In genomic region chr9:127208416-127208815, GRCh38 we compare ENCODE assay signal across 31 cellular contexts.
"Had no signal": no experiment of that assay in that cellular context is flagged by ENCODE, and none has a peak within 500 bp of the region (broad histone marks: within the 10 kb centered on the region; RNA-seq: fewer than 3 reads in every experiment).

No MANE protein-coding gene starts in this region.

- H3K27me3 Mint-ChIP-seq: activated B cell treated with CpG ODN at 0.5 μM for 24 hours; activated CD8-positive, alpha-beta T cell treated with anti-CD3 and anti-CD28 coated beads for 36 hours had no signal

- H3K27ac Mint-ChIP-seq: activated B cell treated with CpG ODN at 0.5 μM for 24 hours; activated CD8-positive, alpha-beta T cell treated with anti-CD3 and anti-CD28 coated beads for 36 hours; activated naive CD4-positive, alpha-beta T cell treated with anti-CD3 and anti-CD28 coated beads for 36 hours; activated naive CD4-positive, alpha-beta T cell treated with anti-CD3 and anti-CD28 coated beads, Interleukin-2, amount 50 U/mL, for 24 hours; activated naive CD8-positive, alpha-beta T cell treated with anti-CD3 and anti-CD28 coated beads for 36 hours; activated naive CD8-positive, alpha-beta T cell treated with anti-CD3 and anti-CD28 coated beads, Interleukin-2, amount 50 U/mL, for 24 hours; activated T-helper 1 cell treated with anti-CD3 and anti-CD28 coated beads, Interleukin-12 subunit alpha, Interleukin-12 subunit beta, Interleukin-2, Interleukin-4 antibody, amounts not matched to agents 30 ng/mL and 10 ng/mL and 1 ng/mL, durations not matched to agents 14 hours and 24 hours and 36 hours; activated T-helper 2 cell treated with anti-CD3 and anti-CD28 coated beads, Interferon-gamma antibody, Interleukin-2, Interleukin-4, amounts not matched to agents 10 μg/mL and 5 μg/mL and 100 μg/mL, durations not matched to agents 14 hours and 24 hours and 36 hours; T-helper 17 cell; T-helper 2 cell treated with Interferon-gamma antibody and Interleukin-4, amounts not matched to agents 5 μg/mL and 100 μg/mL, for 36 hours had no signal

- H3K4me1 ChIP-seq: adrenal gland, body of pancreas, colonic mucosa had no signal

- H3K9me3 Mint-ChIP-seq: activated B cell treated with CpG ODN at 0.5 μM for 24 hours; activated CD8-positive, alpha-beta T cell treated with anti-CD3 and anti-CD28 coated beads for 36 hours; activated naive CD4-positive, alpha-beta T cell treated with anti-CD3 and anti-CD28 coated beads for 36 hours; activated naive CD4-positive, alpha-beta T cell treated with anti-CD3 and anti-CD28 coated beads, Interleukin-2, amount 50 U/mL, for 24 hours; activated naive CD8-positive, alpha-beta T cell treated with anti-CD3 and anti-CD28 coated beads for 36 hours; activated naive CD8-positive, alpha-beta T cell treated with anti-CD3 and anti-CD28 coated beads, Interleukin-2, amount 50 U/mL, for 24 hours; activated T-helper 1 cell treated with anti-CD3 and anti-CD28 coated beads, Interleukin-12 subunit alpha, Interleukin-12 subunit beta, Interleukin-2, Interleukin-4 antibody, amounts not matched to agents 30 ng/mL and 10 ng/mL and 1 ng/mL, durations not matched to agents 14 hours and 24 hours and 36 hours; activated T-helper 2 cell treated with anti-CD3 and anti-CD28 coated beads, Interferon-gamma antibody, Interleukin-2, Interleukin-4, amounts not matched to agents 10 μg/mL and 5 μg/mL and 100 μg/mL, durations not matched to agents 14 hours and 24 hours and 36 hours; T-helper 2 cell treated with Interferon-gamma antibody and Interleukin-4, amounts not matched to agents 5 μg/mL and 100 μg/mL, for 36 hours had no signal

- H3K4me3 Mint-ChIP-seq: activated B cell treated with CpG ODN at 0.5 μM for 24 hours; activated CD8-positive, alpha-beta T cell treated with anti-CD3 and anti-CD28 coated beads for 36 hours; activated naive CD4-positive, alpha-beta T cell treated with anti-CD3 and anti-CD28 coated beads for 36 hours; activated naive CD4-positive, alpha-beta T cell treated with anti-CD3 and anti-CD28 coated beads, Interleukin-2, amount 50 U/mL, for 24 hours; activated naive CD8-positive, alpha-beta T cell treated with anti-CD3 and anti-CD28 coated beads for 36 hours; activated naive CD8-positive, alpha-beta T cell treated with anti-CD3 and anti-CD28 coated beads, Interleukin-2, amount 50 U/mL, for 24 hours; activated T-helper 1 cell treated with anti-CD3 and anti-CD28 coated beads, Interleukin-12 subunit alpha, Interleukin-12 subunit beta, Interleukin-2, Interleukin-4 antibody, amounts not matched to agents 30 ng/mL and 10 ng/mL and 1 ng/mL, durations not matched to agents 14 hours and 24 hours and 36 hours; T-helper 17 cell; T-helper 2 cell treated with Interferon-gamma antibody and Interleukin-4, amounts not matched to agents 5 μg/mL and 100 μg/mL, for 36 hours had no signal

- DNase-seq: activated B cell treated with CpG ODN at 0.5 μM for 24 hours; activated CD4-positive, alpha-beta T cell treated with anti-CD3 and anti-CD28 coated beads for 48 hours; activated CD4-positive, alpha-beta T cell treated with anti-CD3 and anti-CD28 coated beads, Interleukin-2, amount 50 U/mL, for 1 hour; activated CD4-positive, alpha-beta T cell treated with anti-CD3 and anti-CD28 coated beads, Interleukin-2, amount 50 U/mL, for 48 hours; activated CD8-positive, alpha-beta memory T cell treated with anti-CD3 and anti-CD28 coated beads for 24 hours; activated CD8-positive, alpha-beta T cell treated with anti-CD3 and anti-CD28 coated beads for 36 hours; activated effector memory CD4-positive, alpha-beta T cell treated with anti-CD3 and anti-CD28 coated beads, Interleukin-2, amount 50 U/mL, for 16 hours; activated naive CD8-positive, alpha-beta T cell treated with anti-CD3 and anti-CD28 coated beads for 36 hours; activated naive CD8-positive, alpha-beta T cell treated with anti-CD3 and anti-CD28 coated beads, Interleukin-2, amount 50 U/mL, for 24 hours; activated T-cell treated with anti-CD3 and anti-CD28 coated beads, Interleukin-2, amount 50 U/mL, for 1 hour; activated T-cell treated with anti-CD3 and anti-CD28 coated beads, Interleukin-2, amount 50 U/mL, for 48 hours; adrenal gland; amygdala; body of pancreas; caudate nucleus; colonic mucosa; effector CD8-positive, alpha-beta T cell; esophagus squamous epithelium; foreskin melanocyte; T-helper 1 cell; T-helper 17 cell; T1000; WERI-Rb-1 had no signal

- H3K9me3 ChIP-seq: adrenal gland, body of pancreas, colonic mucosa, esophagus squamous epithelium, gastroesophageal sphincter had no signal

- ATAC-seq: activated CD4-positive, CD25-positive, alpha-beta regulatory T cell treated with anti-CD3 and anti-CD28 coated beads, Interleukin-2, amount 50 U/mL, for 24 hours; activated CD8-positive, alpha-beta T cell treated with anti-CD3 and anti-CD28 coated beads for 36 hours; activated naive CD8-positive, alpha-beta T cell treated with anti-CD3 and anti-CD28 coated beads, Interleukin-2, amount 50 U/mL, for 24 hours; body of pancreas; T-helper 17 cell had no signal

- H3K36me3 ChIP-seq: adrenal gland, colonic mucosa, esophagus squamous epithelium, gastroesophageal sphincter, WERI-Rb-1 had no signal

- H3K27ac ChIP-seq: adrenal gland, body of pancreas, colonic mucosa, epithelial cell of prostate, esophagus squamous epithelium, gastroesophageal sphincter, WERI-Rb-1 had no signal

- H3K36me3 Mint-ChIP-seq: activated naive CD4-positive, alpha-beta T cell treated with anti-CD3 and anti-CD28 coated beads, Interleukin-2, amount 50 U/mL, for 24 hours; activated naive CD8-positive, alpha-beta T cell treated with anti-CD3 and anti-CD28 coated beads for 36 hours had no signal

- H3K4me1 Mint-ChIP-seq: activated B cell treated with CpG ODN at 0.5 μM for 24 hours; activated naive CD8-positive, alpha-beta T cell treated with anti-CD3 and anti-CD28 coated beads, Interleukin-2, amount 50 U/mL, for 24 hours had no signal

- H3K27me3 ChIP-seq: adrenal gland, body of pancreas, colonic mucosa, esophagus squamous epithelium, gastroesophageal sphincter had no signal

- H3K4me3 ChIP-seq: adrenal gland, body of pancreas, colonic mucosa, esophagus squamous epithelium, gastroesophageal sphincter had no signal
